In the genomic region with DNA sequence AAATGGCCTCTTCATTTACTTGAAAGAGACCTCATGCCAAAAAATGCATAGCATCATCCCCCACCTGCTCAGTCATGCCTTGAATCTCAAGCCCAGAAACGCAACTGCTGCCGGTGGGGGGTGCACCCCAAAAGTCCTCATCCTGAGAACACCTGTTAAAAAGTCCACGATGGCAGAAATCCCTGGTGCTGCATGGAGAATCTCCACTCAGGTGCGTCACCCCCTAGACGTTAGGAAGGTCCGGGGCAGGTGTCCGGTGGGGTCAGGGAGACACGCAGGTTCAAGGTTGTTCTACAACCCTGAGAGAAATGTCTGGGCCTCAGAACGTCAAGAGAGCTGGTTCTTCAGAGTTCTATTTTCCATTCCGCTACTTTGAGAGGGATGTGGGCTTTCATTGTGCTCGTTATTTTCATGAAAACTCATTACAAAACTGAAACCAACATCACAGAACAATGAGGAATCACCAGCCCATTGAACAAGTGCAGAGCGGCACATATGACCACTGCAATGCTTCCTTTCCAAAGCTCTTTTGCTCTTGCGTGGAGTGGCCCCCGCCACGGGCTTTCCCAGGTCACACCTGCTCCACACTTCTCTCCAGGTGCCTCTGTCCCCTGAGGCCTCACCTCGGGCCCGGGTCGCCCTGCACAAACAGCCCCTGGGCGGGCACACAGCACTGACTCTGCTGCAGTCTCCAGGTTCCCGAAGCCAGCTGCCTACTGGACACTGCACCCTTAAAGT, we compare ENCODE assay signal across 8 cellular contexts.
DNase-seq lines count a peak whose midpoint lies in the region; ATAC-seq and TF ChIP-seq lines count a peak whose summit lies in the region.

No MANE protein-coding gene starts in this region.

- H3K79me2 ChIP-seq in ACC112 (ENCODE audit: control insufficient read depth, insufficient read depth, low read length, unreplicated experiment) = no peaks in the 10 kb centered on the region

- peaks cover 49% of the 10 kb centered on the region for H3K4me1 Mint-ChIP-seq in activated CD8-positive, alpha-beta memory T cell treated with anti-CD3 and anti-CD28 coated beads, Interleukin-2, amount 10 ng/mL, durations not matched to agents 7 days and 5 days

- H3K9ac ChIP-seq in iPS-20b (ENCODE audit: low read depth, low read length) = peak overlapping the region; percentile 31; the same call in 1 of the 2 replicates

- H3K27me3 Mint-ChIP-seq in activated CD8-positive, alpha-beta memory T cell treated with anti-CD3 and anti-CD28 coated beads, Interleukin-2, amount 10 ng/mL, durations not matched to agents 7 days and 5 days = no peaks in the 10 kb centered on the region

- H3K36me3 Mint-ChIP-seq in activated CD8-positive, alpha-beta memory T cell treated with anti-CD3 and anti-CD28 coated beads, Interleukin-2, amount 10 ng/mL, durations not matched to agents 7 days and 5 days = peaks cover 11% of the 10 kb centered on the region

- H3K27me3 ChIP-seq in ACC112 (ENCODE audit: insufficient read depth, low read length) (no peaks in the 10 kb centered on the region), iPS-20b (ENCODE audit: insufficient read depth, low read length) (no peaks in the 10 kb centered on the region; the same call in 1 of the 2 replicates), ovary (no peaks in the 10 kb centered on the region)

- 66 to 67% (median 66%) methylated on average over 20 of the region's 20 CpGs for WGBS in ovary, 3 donors

- peak overlapping the region; percentile 98 for H3K27ac Mint-ChIP-seq in activated CD8-positive, alpha-beta memory T cell treated with anti-CD3 and anti-CD28 coated beads, Interleukin-2, amount 10 ng/mL, durations not matched to agents 7 days and 5 days

- H3K36me3 ChIP-seq in ACC112 (ENCODE audit: insufficient read depth, low read length) = no peaks in the 10 kb centered on the region
- no peaks in the 10 kb centered on the region for H3K36me3 ChIP-seq in iPS-20b (ENCODE audit: insufficient read depth, low read depth, low read length)
- H3K36me3 ChIP-seq in ovary = no peaks in the 10 kb centered on the region

- TF ChIP-seq CTCF in ovary (IDR thresholded peaks at IDR 0.05) = no peak

- no peak for TF ChIP-seq EP300 in ovary (IDR thresholded peaks at IDR 0.05)

- DNase-seq in activated CD8-positive, alpha-beta memory T cell treated with anti-CD3 and anti-CD28 coated beads, Interleukin-2, amount 10 ng/mL, durations not matched to agents 7 days and 5 days = peak; percentile 69
- DNase-seq in stimulated activated CD8-positive, alpha-beta memory T cell treated with anti-CD3 and anti-CD28 coated beads, Interleukin-4, amount 100 ng/mL, for 24 hours (ENCODE audit: low read depth) = peak; percentile 20
- no peak for DNase-seq in SIG-M5 treated with dmso at 0.1 percent for 504 hours (lab: John Stamatoyannopoulos, UW; ENCODE audit: unreplicated experiment)
- DNase-seq in ovary = no peak

- no peaks in the 10 kb centered on the region for H3K9me3 ChIP-seq in iPS-20b (ENCODE audit: insufficient read depth, low read depth, low read length)
- no peaks in the 10 kb centered on the region for H3K9me3 ChIP-seq in ovary

- no peak overlapping the region for H2AFZ ChIP-seq in ACC112 (ENCODE audit: low read length, unreplicated experiment)

- H3K4me3 ChIP-seq in ACC112 (ENCODE audit: low read depth, low read length) = peak overlapping the region; percentile 54; the same call in 1 of the 2 replicates
- H3K4me3 ChIP-seq in iPS-20b (ENCODE audit: low read length) = no peak overlapping the region
- no peak overlapping the region for H3K4me3 ChIP-seq in ovary

- ATAC-seq in HG03159 (IDR thresholded peaks at IDR 0.05; ENCODE audit: unreplicated experiment) = peak; percentile 87
- peak; percentile 89 for ATAC-seq in activated CD8-positive, alpha-beta memory T cell treated with anti-CD3 and anti-CD28 coated beads, Interleukin-2, amount 10 ng/mL, durations not matched to agents 7 days and 5 days

- H3K9me3 Mint-ChIP-seq in activated CD8-positive, alpha-beta memory T cell treated with anti-CD3 and anti-CD28 coated beads, Interleukin-2, amount 10 ng/mL, durations not matched to agents 7 days and 5 days (ENCODE audit: low read depth) = no peaks in the 10 kb centered on the region

- H3K4me1 ChIP-seq in ACC112 (ENCODE audit: control insufficient read depth, insufficient read depth, low read length, unreplicated experiment) (peaks cover 18% of the 10 kb centered on the region), iPS-20b (ENCODE audit: insufficient read depth, low read length) (peaks cover 16% of the 10 kb centered on the region), ovary (ENCODE audit: insufficient read depth) (peaks cover 5% of the 10 kb centered on the region)

- CTCF ChIA-PET in activated CD8-positive, alpha-beta memory T cell treated with anti-CD3 and anti-CD28 coated beads, Interleukin-2, amount 10 ng/mL, durations not matched to agents 7 days and 5 days (lab: Charles Lee) = interaction anchor here (0.8 to 2.7 kb wide), 10 partner anchors 12 to 428 kb away, joined by 3 to 13 read pairs (median 4); no protein-coding TSS in a partner anchor

- intact Hi-C loops in ovary (cut with DNase I) = loop anchor here in 1 of 4 donors (10.0 kb wide), 1 partner anchor 148 kb away; no protein-coding TSS in a partner anchor

- H3K4me3 Mint-ChIP-seq in activated CD8-positive, alpha-beta memory T cell treated with anti-CD3 and anti-CD28 coated beads, Interleukin-2, amount 10 ng/mL, durations not matched to agents 7 days and 5 days = peak overlapping the region; percentile 71

- TF ChIP-seq POLR2A in GM19193 (IDR thresholded peaks at IDR 0.05; ENCODE audit: extremely low read depth, insufficient read depth, insufficient read length) (peak; percentile 42), ovary (IDR thresholded peaks at IDR 0.05) (no peak)

- H3K27ac ChIP-seq in ACC112 (ENCODE audit: low read depth, low read length) (peak overlapping the region; percentile 83), iPS-20b (ENCODE audit: low read length) (no peak overlapping the region), ovary (no peak overlapping the region)

Comparison
In these comparisons a context has a peak if more than half of its experiments do, and no peak if none do; other contexts are left out.
1. DNase-seq: peak in activated CD8-positive, alpha-beta memory T cell treated with anti-CD3 and anti-CD28 coated beads, Interleukin-2, amount 10 ng/mL, durations not matched to agents 7 days and 5 days (single experiment) and stimulated activated CD8-positive, alpha-beta memory T cell treated with anti-CD3 and anti-CD28 coated beads, Interleukin-4, amount 100 ng/mL, for 24 hours (single experiment); none in SIG-M5 treated with dmso at 0.1 percent for 504 hours (single experiment) and ovary (0 of 5).